Comparison of ENCODE assay signal across 12 cellular contexts in the genomic region with DNA sequence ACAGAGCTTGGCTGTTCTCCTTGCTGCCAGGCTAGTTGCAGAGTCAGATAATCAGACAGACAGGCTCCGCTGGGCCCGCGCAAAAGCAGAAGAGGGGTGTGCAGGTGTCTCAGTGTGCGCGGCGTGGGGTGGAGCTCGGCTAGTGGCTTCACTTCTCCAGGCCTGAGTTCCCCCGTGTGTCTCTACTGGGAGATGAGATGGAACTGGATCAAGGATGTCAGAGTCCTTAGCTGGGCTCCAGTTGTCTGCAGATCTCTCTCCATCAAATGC. TPM values are rescaled to one million over a fixed set of nuclear protein-coding genes. Genes with fewer than 3 reads are reported as not detected.
"Had no signal": no experiment of that assay in that cellular context is flagged by ENCODE, and none has a peak within 500 bp of the region (broad histone marks: within the 10 kb centered on the region; RNA-seq: fewer than 3 reads in every experiment).

No MANE protein-coding gene starts in this region.

- H3K4me2 ChIP-seq: hepatocyte had no signal

- H3K79me2 ChIP-seq: hepatocyte had no signal

- H2AFZ ChIP-seq: hepatocyte had no signal

- H3K36me3 ChIP-seq: ascending aorta, breast epithelium, thyroid gland had no signal

- H3K9me3 ChIP-seq: ascending aorta, breast epithelium, thyroid gland had no signal

- H3K27ac ChIP-seq: ascending aorta, breast epithelium, hepatocyte, thyroid gland had no signal

- H3K4me3 ChIP-seq: ascending aorta, breast epithelium, hepatocyte, thyroid gland had no signal

- H3K27me3 ChIP-seq: ascending aorta, breast epithelium, hepatocyte, thyroid gland had no signal

- DNase-seq: activated CD4-positive, CD25-positive, alpha-beta regulatory T cell treated with anti-CD3 and anti-CD28 coated beads, Interleukin-2, amount 50 U/mL, for 72 hours; activated naive CD4-positive, alpha-beta T cell treated with Interleukin-2 at 50 U/mL for 16 hours; activated naive CD8-positive, alpha-beta T cell treated with anti-CD3 and anti-CD28 coated beads, Interleukin-2, amount 50 U/mL, for 24 hours; erythroblast; islet precursor cell; nephron progenitor cell; thyroid gland had no signal

- H3K4me1 ChIP-seq: ascending aorta, breast epithelium, thyroid gland had no signal

- ATAC-seq: activated naive CD8-positive, alpha-beta T cell treated with anti-CD3 and anti-CD28 coated beads, Interleukin-2, amount 50 U/mL, for 24 hours; activated T-helper 17 cell treated with anti-CD3 and anti-CD28 coated beads, Interleukin-2, amount 50 U/mL, for 72 hours; stimulated activated effector memory CD8-positive, alpha-beta T cell treated with anti-CD3 and anti-CD28 coated beads, Interleukin-12 subunit alpha, Interleukin-12 subunit beta, amount 100 ng/mL, for 72 hours had no signal

RNA-seq across cellular contexts. Expression of a gene that starts 21.1 kb away (rescaled TPM):
- total RNA-seq: activated T-helper 17 cell treated with anti-CD3 and anti-CD28 coated beads, Interleukin-2, amount 50 U/mL, for 72 hours had no signal
